Comparison of ENCODE assay signal across 2 cellular contexts in the genomic region with DNA sequence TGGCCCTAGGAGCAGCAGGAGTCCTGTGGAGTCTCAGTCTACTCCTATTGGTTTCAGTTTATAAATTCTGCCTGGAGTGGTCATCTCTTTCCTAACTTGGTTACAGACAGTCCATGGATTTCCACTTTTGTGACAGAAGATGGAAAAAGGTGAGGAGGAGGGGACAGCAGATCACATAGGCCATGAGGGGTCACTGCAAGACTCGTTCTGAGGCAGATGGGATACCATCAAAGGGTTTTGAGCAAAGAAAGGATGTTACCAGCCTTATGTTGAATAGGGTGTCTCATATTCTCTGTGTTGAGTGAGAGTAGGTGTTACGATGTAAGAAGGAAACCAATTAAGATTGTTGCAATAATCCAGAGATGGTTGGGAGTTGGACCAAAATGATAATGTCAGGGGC.
TF ChIP-seq lines count a peak whose summit lies in the region.

No MANE protein-coding gene starts in this region.

TF ChIP-seq in A549, 52 proteins besides CTCF, POLR2A, EP300 and RAD21:
- TF ChIP-seq ELK1 (IDR thresholded peaks at IDR 0.05; ENCODE audit: low read depth, low read length) (no peak), HOXA7 (CRISPR knock-in tag; IDR thresholded peaks at IDR 0.05) (no peak)
- TF ChIP-seq, protein P1, sequence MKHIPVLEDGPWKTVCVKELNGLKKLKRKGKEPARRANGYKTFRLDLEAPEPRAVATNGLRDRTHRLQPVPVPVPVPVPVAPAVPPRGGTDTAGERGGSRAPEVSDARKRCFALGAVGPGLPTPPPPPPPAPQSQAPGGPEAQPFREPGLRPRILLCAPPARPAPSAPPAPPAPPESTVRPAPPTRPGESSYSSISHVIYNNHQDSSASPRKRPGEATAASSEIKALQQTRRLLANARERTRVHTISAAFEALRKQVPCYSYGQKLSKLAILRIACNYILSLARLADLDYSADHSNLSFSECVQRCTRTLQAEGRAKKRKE (CRISPR knock-in tag; IDR thresholded peaks at IDR 0.05; ENCODE audit: low read depth): no peak

TF ChIP-seq in H1, 55 proteins besides CTCF, POLR2A, EP300 and RAD21:
- TF ChIP-seq, protein P2, sequence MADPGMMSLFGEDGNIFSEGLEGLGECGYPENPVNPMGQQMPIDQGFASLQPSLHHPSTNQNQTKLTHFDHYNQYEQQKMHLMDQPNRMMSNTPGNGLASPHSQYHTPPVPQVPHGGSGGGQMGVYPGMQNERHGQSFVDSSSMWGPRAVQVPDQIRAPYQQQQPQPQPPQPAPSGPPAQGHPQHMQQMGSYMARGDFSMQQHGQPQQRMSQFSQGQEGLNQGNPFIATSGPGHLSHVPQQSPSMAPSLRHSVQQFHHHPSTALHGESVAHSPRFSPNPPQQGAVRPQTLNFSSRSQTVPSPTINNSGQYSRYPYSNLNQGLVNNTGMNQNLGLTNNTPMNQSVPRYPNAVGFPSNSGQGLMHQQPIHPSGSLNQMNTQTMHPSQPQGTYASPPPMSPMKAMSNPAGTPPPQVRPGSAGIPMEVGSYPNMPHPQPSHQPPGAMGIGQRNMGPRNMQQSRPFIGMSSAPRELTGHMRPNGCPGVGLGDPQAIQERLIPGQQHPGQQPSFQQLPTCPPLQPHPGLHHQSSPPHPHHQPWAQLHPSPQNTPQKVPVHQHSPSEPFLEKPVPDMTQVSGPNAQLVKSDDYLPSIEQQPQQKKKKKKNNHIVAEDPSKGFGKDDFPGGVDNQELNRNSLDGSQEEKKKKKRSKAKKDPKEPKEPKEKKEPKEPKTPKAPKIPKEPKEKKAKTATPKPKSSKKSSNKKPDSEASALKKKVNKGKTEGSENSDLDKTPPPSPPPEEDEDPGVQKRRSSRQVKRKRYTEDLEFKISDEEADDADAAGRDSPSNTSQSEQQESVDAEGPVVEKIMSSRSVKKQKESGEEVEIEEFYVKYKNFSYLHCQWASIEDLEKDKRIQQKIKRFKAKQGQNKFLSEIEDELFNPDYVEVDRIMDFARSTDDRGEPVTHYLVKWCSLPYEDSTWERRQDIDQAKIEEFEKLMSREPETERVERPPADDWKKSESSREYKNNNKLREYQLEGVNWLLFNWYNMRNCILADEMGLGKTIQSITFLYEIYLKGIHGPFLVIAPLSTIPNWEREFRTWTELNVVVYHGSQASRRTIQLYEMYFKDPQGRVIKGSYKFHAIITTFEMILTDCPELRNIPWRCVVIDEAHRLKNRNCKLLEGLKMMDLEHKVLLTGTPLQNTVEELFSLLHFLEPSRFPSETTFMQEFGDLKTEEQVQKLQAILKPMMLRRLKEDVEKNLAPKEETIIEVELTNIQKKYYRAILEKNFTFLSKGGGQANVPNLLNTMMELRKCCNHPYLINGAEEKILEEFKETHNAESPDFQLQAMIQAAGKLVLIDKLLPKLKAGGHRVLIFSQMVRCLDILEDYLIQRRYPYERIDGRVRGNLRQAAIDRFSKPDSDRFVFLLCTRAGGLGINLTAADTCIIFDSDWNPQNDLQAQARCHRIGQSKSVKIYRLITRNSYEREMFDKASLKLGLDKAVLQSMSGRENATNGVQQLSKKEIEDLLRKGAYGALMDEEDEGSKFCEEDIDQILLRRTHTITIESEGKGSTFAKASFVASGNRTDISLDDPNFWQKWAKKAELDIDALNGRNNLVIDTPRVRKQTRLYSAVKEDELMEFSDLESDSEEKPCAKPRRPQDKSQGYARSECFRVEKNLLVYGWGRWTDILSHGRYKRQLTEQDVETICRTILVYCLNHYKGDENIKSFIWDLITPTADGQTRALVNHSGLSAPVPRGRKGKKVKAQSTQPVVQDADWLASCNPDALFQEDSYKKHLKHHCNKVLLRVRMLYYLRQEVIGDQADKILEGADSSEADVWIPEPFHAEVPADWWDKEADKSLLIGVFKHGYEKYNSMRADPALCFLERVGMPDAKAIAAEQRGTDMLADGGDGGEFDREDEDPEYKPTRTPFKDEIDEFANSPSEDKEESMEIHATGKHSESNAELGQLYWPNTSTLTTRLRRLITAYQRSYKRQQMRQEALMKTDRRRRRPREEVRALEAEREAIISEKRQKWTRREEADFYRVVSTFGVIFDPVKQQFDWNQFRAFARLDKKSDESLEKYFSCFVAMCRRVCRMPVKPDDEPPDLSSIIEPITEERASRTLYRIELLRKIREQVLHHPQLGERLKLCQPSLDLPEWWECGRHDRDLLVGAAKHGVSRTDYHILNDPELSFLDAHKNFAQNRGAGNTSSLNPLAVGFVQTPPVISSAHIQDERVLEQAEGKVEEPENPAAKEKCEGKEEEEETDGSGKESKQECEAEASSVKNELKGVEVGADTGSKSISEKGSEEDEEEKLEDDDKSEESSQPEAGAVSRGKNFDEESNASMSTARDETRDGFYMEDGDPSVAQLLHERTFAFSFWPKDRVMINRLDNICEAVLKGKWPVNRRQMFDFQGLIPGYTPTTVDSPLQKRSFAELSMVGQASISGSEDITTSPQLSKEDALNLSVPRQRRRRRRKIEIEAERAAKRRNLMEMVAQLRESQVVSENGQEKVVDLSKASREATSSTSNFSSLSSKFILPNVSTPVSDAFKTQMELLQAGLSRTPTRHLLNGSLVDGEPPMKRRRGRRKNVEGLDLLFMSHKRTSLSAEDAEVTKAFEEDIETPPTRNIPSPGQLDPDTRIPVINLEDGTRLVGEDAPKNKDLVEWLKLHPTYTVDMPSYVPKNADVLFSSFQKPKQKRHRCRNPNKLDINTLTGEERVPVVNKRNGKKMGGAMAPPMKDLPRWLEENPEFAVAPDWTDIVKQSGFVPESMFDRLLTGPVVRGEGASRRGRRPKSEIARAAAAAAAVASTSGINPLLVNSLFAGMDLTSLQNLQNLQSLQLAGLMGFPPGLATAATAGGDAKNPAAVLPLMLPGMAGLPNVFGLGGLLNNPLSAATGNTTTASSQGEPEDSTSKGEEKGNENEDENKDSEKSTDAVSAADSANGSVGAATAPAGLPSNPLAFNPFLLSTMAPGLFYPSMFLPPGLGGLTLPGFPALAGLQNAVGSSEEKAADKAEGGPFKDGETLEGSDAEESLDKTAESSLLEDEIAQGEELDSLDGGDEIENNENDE (IDR thresholded peaks at IDR 0.05; ENCODE audit: insufficient replicate concordance, low read length): no peak
- TF ChIP-seq RXRA (IDR thresholded peaks at IDR 0.05; ENCODE audit: insufficient read depth, low read depth, low read length): no peak
- no peak for TF ChIP-seq RFX5 (IDR thresholded peaks at IDR 0.05; ENCODE audit: borderline replicate concordance, low read depth, low read length)
- TF ChIP-seq TBP (IDR thresholded peaks at IDR 0.05; ENCODE audit: low read depth, low read length): no peak
- no peak for TF ChIP-seq RNF2 (IDR thresholded peaks at IDR 0.05; ENCODE audit: borderline replicate concordance, low read depth, low read length, missing control alignments, poor library complexity, severe bottlenecking)
- TF ChIP-seq SIN3A (conservative IDR thresholded peaks at IDR 0.05 in 1 of 2, IDR thresholded peaks at IDR 0.05 in 1 of 2; ENCODE audit: low read depth in 1 of 2, low read length in 2 of 2): no peak
- no peak for TF ChIP-seq BACH1 (IDR thresholded peaks at IDR 0.05; ENCODE audit: low read length)
- no peak for TF ChIP-seq SRF (IDR thresholded peaks at IDR 0.05; ENCODE audit: low read depth, low read length)
- no peak for TF ChIP-seq TCF12 (IDR thresholded peaks at IDR 0.05; ENCODE audit: low read depth, low read length)
- TF ChIP-seq, protein P3, sequence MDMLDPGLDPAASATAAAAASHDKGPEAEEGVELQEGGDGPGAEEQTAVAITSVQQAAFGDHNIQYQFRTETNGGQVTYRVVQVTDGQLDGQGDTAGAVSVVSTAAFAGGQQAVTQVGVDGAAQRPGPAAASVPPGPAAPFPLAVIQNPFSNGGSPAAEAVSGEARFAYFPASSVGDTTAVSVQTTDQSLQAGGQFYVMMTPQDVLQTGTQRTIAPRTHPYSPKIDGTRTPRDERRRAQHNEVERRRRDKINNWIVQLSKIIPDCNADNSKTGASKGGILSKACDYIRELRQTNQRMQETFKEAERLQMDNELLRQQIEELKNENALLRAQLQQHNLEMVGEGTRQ (IDR thresholded peaks at IDR 0.05; ENCODE audit: low read length): no peak
- no peak for TF ChIP-seq KDM4A (IDR thresholded peaks at IDR 0.05; ENCODE audit: low read depth, low read length, severe bottlenecking)
- TF ChIP-seq NANOG (IDR thresholded peaks at IDR 0.05; ENCODE audit: insufficient read depth, low read depth, low read length, poor library complexity, severe bottlenecking): no peak
- no peak for TF ChIP-seq EGR1 (IDR thresholded peaks at IDR 0.05; ENCODE audit: borderline replicate concordance, low read depth, low read length)
- TF ChIP-seq E2F6 (IDR thresholded peaks at IDR 0.05): no peak
- no peak for TF ChIP-seq SAP30 (IDR thresholded peaks at IDR 0.05; ENCODE audit: insufficient read depth, insufficient replicate concordance, low read length)
- no peak for TF ChIP-seq SIX5 (IDR thresholded peaks at IDR 0.05; ENCODE audit: low read depth, low read length)
- no peak for TF ChIP-seq JUND (IDR thresholded peaks at IDR 0.05; ENCODE audit: low read length)
- TF ChIP-seq ASH2L (IDR thresholded peaks at IDR 0.05; ENCODE audit: low read length): no peak
